In genomic region chr6:71368284-71368683, GRCh38 we compare ENCODE assay signal across 16 cellular contexts.
A peak's percentile ranks its signal among the peaks of the same experiment; 100 is the strongest.
DNase-seq lines count a peak whose midpoint lies in the region; ATAC-seq and TF ChIP-seq lines count a peak whose summit lies in the region.
"Had no signal": no experiment of that assay in that cellular context is flagged by ENCODE, and none has a peak within 500 bp of the region (broad histone marks: within the 10 kb centered on the region; RNA-seq: fewer than 3 reads in every experiment).

No MANE protein-coding gene starts in this region.

- no peaks in the 10 kb centered on the region for H3K9me2 ChIP-seq in Loucy (replicated peaks; ENCODE audit: low read depth, low read length)

- H3K27me3 ChIP-seq in Loucy (ENCODE audit: insufficient read depth, low read length, poor library complexity, severe bottlenecking): no peaks in the 10 kb centered on the region
- no peaks in the 10 kb centered on the region for H3K27me3 ChIP-seq in smooth muscle cell (ENCODE audit: low read depth)
- H3K27me3 ChIP-seq: Peyer's patch had no signal

- H3K4me3 ChIP-seq in Loucy (ENCODE audit: low read length, poor library complexity, severe bottlenecking) (no peak overlapping the region), smooth muscle cell (no peak overlapping the region)
- H3K4me3 ChIP-seq: Peyer's patch had no signal

- intact Hi-C loops in Calu3 (cut with micrococcal nuclease; ENCODE audit: unreplicated experiment): no loop called here

- no peak for DNase-seq in Calu3
- no peak for DNase-seq in epithelial cell of prostate (ENCODE audit: low read depth, low spot score)
- no peak for DNase-seq in smooth muscle cell (lab: John Stamatoyannopoulos, UW; ENCODE audit: unreplicated experiment)
- no peak for DNase-seq in SHP77 treated with DMSO at 0.1 percent for 48 hours (lab: John Stamatoyannopoulos, UW)
- DNase-seq: ACHN; H7; NCI-H1417 treated with DMSO at 0.1 percent for 48 hours; NCI-H2029; NCI-H526 treated with DMSO at 0.1 percent for 48 hours; NK-92 treated with Interleukin-12 subunit alpha and Interleukin-12 subunit beta, amount 100 ng/mL, for 24 hours; Peyer's patch had no signal

- CTCF ChIA-PET in Calu3 (lab: Charles Lee): no interaction called here

- WGBS in smooth muscle cell (ENCODE audit: low lambda C conversion rate): 86% methylated on average over 2 of the region's 2 CpGs

- no peaks in the 10 kb centered on the region for H3K36me3 ChIP-seq in Loucy (ENCODE audit: insufficient read depth, low read length)
- H3K36me3 ChIP-seq in smooth muscle cell (ENCODE audit: low read depth): no peaks in the 10 kb centered on the region
- H3K36me3 ChIP-seq: Peyer's patch had no signal

- ATAC-seq in GM21526 (IDR thresholded peaks at IDR 0.05; ENCODE audit: low FRiP score, unreplicated experiment) (no peak), HG03139 (IDR thresholded peaks at IDR 0.05; ENCODE audit: unreplicated experiment) (no peak)

- H3F3A ChIP-seq in Loucy (ENCODE audit: low read depth) (peaks cover 6% of the 10 kb centered on the region; the same call in 1 of the 2 replicates), smooth muscle cell (ENCODE audit: low read depth) (no peaks in the 10 kb centered on the region)

- H3K9me3 ChIP-seq in Loucy (ENCODE audit: insufficient read depth, low read depth, low read length): no peaks in the 10 kb centered on the region
- H3K9me3 ChIP-seq in smooth muscle cell (replicated peaks; ENCODE audit: low read depth): no peaks in the 10 kb centered on the region
- H3K9me3 ChIP-seq: Peyer's patch had no signal

- H3K36me3 Mint-ChIP-seq in Calu3 (ENCODE audit: insufficient read depth, unreplicated experiment): peaks cover 85% of the 10 kb centered on the region
- H3K36me3 Mint-ChIP-seq: CD14-positive monocyte had no signal

- H4K20me1 ChIP-seq in Loucy (ENCODE audit: insufficient read depth, low read length, poor library complexity, severe bottlenecking) (no peaks in the 10 kb centered on the region), smooth muscle cell (ENCODE audit: low read depth) (no peaks in the 10 kb centered on the region)

- H3K4me1 Mint-ChIP-seq in Calu3 (ENCODE audit: low read depth, unreplicated experiment): peaks cover 28% of the 10 kb centered on the region

- peak overlapping the region; percentile 5 for H3K27ac ChIP-seq in epithelial cell of prostate
- no peak overlapping the region for H3K27ac ChIP-seq in smooth muscle cell (ENCODE audit: low read depth)
- H3K27ac ChIP-seq: KMS-11, Peyer's patch had no signal

- H3K27ac Mint-ChIP-seq in Calu3 (ENCODE audit: unreplicated experiment): peak overlapping the region; percentile 79
- H3K27ac Mint-ChIP-seq: CD14-positive monocyte had no signal

- H3K9me3 Mint-ChIP-seq in Calu3 (ENCODE audit: low read depth, unreplicated experiment): peaks cover 6% of the 10 kb centered on the region

- H3K27me3 Mint-ChIP-seq in Calu3 (ENCODE audit: unreplicated experiment): no peaks in the 10 kb centered on the region

- H3K9ac ChIP-seq in Loucy (ENCODE audit: low read depth, low read length, poor library complexity, severe bottlenecking): peak overlapping the region; percentile 54
- H3K9ac ChIP-seq in smooth muscle cell (ENCODE audit: low read depth): no peak overlapping the region
- H3K9ac ChIP-seq: KMS-11 had no signal

- H3K79me2 ChIP-seq in Loucy (ENCODE audit: insufficient read depth, low read length) (no peaks in the 10 kb centered on the region), smooth muscle cell (ENCODE audit: low read depth) (no peaks in the 10 kb centered on the region)

- H3K4me2 ChIP-seq in Loucy (ENCODE audit: low read depth, low read length, poor library complexity, severe bottlenecking): peak overlapping the region; percentile 90
- no peak overlapping the region for H3K4me2 ChIP-seq in smooth muscle cell
- H3K4me2 ChIP-seq: KMS-11 had no signal

- H2AFZ ChIP-seq in Loucy (ENCODE audit: low read length) (no peak overlapping the region), smooth muscle cell (ENCODE audit: low read depth) (peak overlapping the region; percentile 38)

- H3K4me3 Mint-ChIP-seq in Calu3 (ENCODE audit: low read depth, unreplicated experiment): no peak overlapping the region
- H3K4me3 Mint-ChIP-seq: CD14-positive monocyte had no signal

- TF ChIP-seq CTCF in Calu3 (IDR thresholded peaks at IDR 0.05; ENCODE audit: unreplicated experiment): no peak
- TF ChIP-seq CTCF in Loucy (conservative IDR thresholded peaks at IDR 0.05; ENCODE audit: low read length): no peak
- TF ChIP-seq CTCF in smooth muscle cell (IDR thresholded peaks at IDR 0.05; ENCODE audit: borderline replicate concordance, insufficient read depth, poor library complexity, severe bottlenecking): no peak

- no TSS peak for BruUV-seq in Calu3 (replicated peaks; lab: Mats Ljungman, UMichigan)

- H3K4me1 ChIP-seq in Loucy (ENCODE audit: insufficient read depth, low read length, poor library complexity, severe bottlenecking) (peaks cover 36% of the 10 kb centered on the region), smooth muscle cell (ENCODE audit: low read depth) (no peaks in the 10 kb centered on the region)
- H3K4me1 ChIP-seq: Peyer's patch had no signal
